2 cellular contexts compared by ENCODE assay signal in the genomic region with DNA sequence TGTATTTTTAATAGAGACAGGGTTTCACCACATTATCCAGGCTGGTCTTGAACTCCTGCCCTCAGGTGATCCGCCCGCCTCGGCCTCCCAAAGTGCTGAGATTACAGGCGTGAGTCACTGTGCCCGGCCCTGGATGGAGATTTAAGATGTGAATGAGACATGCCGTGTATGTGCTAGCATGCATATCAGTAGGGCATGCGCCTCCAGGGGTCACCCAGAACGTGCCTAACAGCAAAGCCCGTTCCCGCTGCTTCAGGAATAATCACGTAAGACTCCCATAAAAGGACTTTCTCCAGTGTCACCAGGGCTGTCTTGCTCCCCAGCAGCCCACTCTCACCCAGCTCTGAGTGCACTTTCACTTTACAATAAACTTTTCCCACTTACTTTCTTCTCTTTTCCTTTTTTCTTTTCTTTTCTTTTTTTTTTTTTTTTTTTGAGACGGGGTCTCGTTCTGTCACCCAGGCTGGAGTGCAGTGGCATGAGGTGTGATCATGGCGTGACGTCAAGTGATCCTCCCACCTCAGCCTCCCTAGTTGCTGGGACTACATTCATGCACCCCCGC.
TF ChIP-seq lines count a peak whose summit lies in the region.

No MANE protein-coding gene starts in this region.

TF ChIP-seq in IMR-90, 13 proteins besides CTCF, POLR2A, EP300 and RAD21:
- TF ChIP-seq RCOR1 (IDR thresholded peaks at IDR 0.05; ENCODE audit: insufficient replicate concordance, low read length) (no peak), CHD1 (IDR thresholded peaks at IDR 0.05; ENCODE audit: low read depth, low read length) (no peak), CEBPB (IDR thresholded peaks at IDR 0.05; ENCODE audit: low read depth, low read length) (no peak)

TF ChIP-seq in H1, 55 proteins besides CTCF, POLR2A, EP300 and RAD21:
- TF ChIP-seq, protein P1, sequence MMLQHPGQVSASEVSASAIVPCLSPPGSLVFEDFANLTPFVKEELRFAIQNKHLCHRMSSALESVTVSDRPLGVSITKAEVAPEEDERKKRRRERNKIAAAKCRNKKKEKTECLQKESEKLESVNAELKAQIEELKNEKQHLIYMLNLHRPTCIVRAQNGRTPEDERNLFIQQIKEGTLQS (IDR thresholded peaks at IDR 0.05; ENCODE audit: insufficient read depth, low read depth, low read length), result no peak
- TF ChIP-seq HDAC6 (IDR thresholded peaks at IDR 0.05; ENCODE audit: low read depth, low read length) (no peak), RXRA (IDR thresholded peaks at IDR 0.05; ENCODE audit: insufficient read depth, low read depth, low read length) (no peak), CREB1 (IDR thresholded peaks at IDR 0.05) (no peak), ASH2L (IDR thresholded peaks at IDR 0.05; ENCODE audit: low read length) (no peak), YY1 (IDR thresholded peaks at IDR 0.05; ENCODE audit: low read depth, low read length) (no peak), NRF1 (IDR thresholded peaks at IDR 0.05; ENCODE audit: low read depth, low read length) (no peak), EZH2 (IDR thresholded peaks at IDR 0.05; ENCODE audit: low read depth, low read length, severe bottlenecking) (no peak)
